12 cellular contexts compared by ENCODE assay signal in the genomic region with DNA sequence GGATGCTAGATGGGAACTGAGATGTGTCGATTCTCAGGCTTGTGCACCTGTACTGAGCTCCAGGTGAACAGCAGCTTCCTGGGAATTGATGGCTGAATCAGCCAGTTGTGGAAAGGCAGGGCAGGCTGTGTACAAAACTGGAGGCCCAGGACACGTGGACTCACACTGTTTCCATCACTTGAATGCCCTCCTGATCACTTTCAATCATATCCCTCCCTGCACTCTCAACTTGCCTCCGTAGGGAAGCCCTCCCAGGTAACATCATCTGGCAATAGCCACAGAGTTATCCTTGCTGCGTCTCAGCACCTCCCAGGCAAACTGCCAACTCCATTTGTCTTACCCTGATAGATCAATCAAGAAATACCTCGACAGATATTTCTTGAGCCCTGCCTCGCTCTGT. TPM values are rescaled to one million over a fixed set of nuclear protein-coding genes. Genes with fewer than 3 reads are reported as not detected.
A peak's percentile ranks its signal among the peaks of the same experiment; 100 is the strongest.
DNase-seq lines count a peak whose midpoint lies in the region; ATAC-seq, FAIRE-seq and TF ChIP-seq lines count a peak whose summit lies in the region.
"Had no signal": no experiment of that assay in that cellular context is flagged by ENCODE, and none has a peak within 500 bp of the region (broad histone marks: within the 10 kb centered on the region; RNA-seq: fewer than 3 reads in every experiment).

No MANE protein-coding gene starts in this region.

- intact Hi-C loops in Right ventricle myocardium inferior (cut with DNase I) (loop anchor here (5.0 kb wide), 2 partner anchors 38 to 73 kb away; no protein-coding TSS in a partner anchor), right cardiac atrium (cut with DNase I) (no loop called here), breast epithelium (cut with DNase I; ENCODE audit: low total_unique reads) (no loop called here), kidney (cut with DNase I) (no loop called here)

- TF ChIP-seq CTCF in breast epithelium (IDR thresholded peaks at IDR 0.05) (no peak), kidney (IDR thresholded peaks at IDR 0.05; ENCODE audit: borderline replicate concordance, extremely low read depth, insufficient read depth) (no peak)

- H3K27ac ChIP-seq in right cardiac atrium (ENCODE audit: low read length) (no peak overlapping the region), breast epithelium (peak overlapping the region; percentile 37 to 59), kidney (ENCODE audit: low read depth in 2 of 2, low read length in 2 of 2) (no peak overlapping the region)

- no peak overlapping the region for H3K9ac ChIP-seq in kidney (ENCODE audit: low read length in 2 of 2)

- FAIRE-seq in kidney (lab: Jason Lieb, UNC), result no peak
- FAIRE-seq: H1, RCC 7860 had no signal

- H3K4me1 ChIP-seq in right cardiac atrium (ENCODE audit: control insufficient read depth, insufficient read depth, low read length) (peaks cover 1% of the 10 kb centered on the region), breast epithelium (peaks cover 0 to 12% of the 10 kb centered on the region in 2 donors), kidney (ENCODE audit: control insufficient read depth in 1 of 2, insufficient read depth in 1 of 2, low read depth in 1 of 2, low read length in 2 of 2) (peaks cover 2 to 18% of the 10 kb centered on the region in 2 donors)

- WGBS in right cardiac atrium, result 74% methylated on average over 6 of the region's 6 CpGs

- H3K36me3 ChIP-seq in breast epithelium (no peaks in the 10 kb centered on the region), kidney (ENCODE audit: control insufficient read depth in 1 of 2, insufficient read depth in 2 of 2, low read length in 2 of 2) (no peaks in the 10 kb centered on the region)

- ATAC-seq in Right ventricle myocardium inferior (no peak), right cardiac atrium (no peak)

- no peak overlapping the region for H3K4me3 ChIP-seq in right cardiac atrium (ENCODE audit: low read length)
- H3K4me3 ChIP-seq in breast epithelium, result no peak overlapping the region
- H3K4me3 ChIP-seq in kidney (ENCODE audit: low read length in 2 of 2), result no peak overlapping the region

- TF ChIP-seq POLR2A in breast epithelium (IDR thresholded peaks at IDR 0.05), result no peak

- no peaks in the 10 kb centered on the region for H3K9me3 ChIP-seq in right cardiac atrium (ENCODE audit: control insufficient read depth, low read length)
- no peaks in the 10 kb centered on the region for H3K9me3 ChIP-seq in breast epithelium
- no peaks in the 10 kb centered on the region for H3K9me3 ChIP-seq in kidney (ENCODE audit: control insufficient read depth in 1 of 2, low read length in 2 of 2)

- DNase-seq in Right ventricle myocardium inferior (ENCODE audit: missing footprints) (peak; percentile 18), right cardiac atrium (no peak), breast epithelium (ENCODE audit: low spot score in 2 of 2) (no peak), kidney (peak; percentile 10), NCI-H226 (no peak), cerebellar nuclear complex (lab: John Stamatoyannopoulos, UW) (no peak)
- DNase-seq in effector CD8-positive, alpha-beta T cell (lab: John Stamatoyannopoulos, UW), result no peak
- DNase-seq: ACHN, NCI-H146, NCI-H748 treated with DMSO at 0.1 percent for 48 hours had no signal

- H3K27me3 ChIP-seq in right cardiac atrium (ENCODE audit: control insufficient read depth, insufficient read depth) (no peaks in the 10 kb centered on the region), breast epithelium (no peaks in the 10 kb centered on the region)

RNA-seq across cellular contexts. Expression of a gene that starts 10.1 kb away (rescaled TPM):
- total RNA-seq in Right ventricle myocardium inferior (6.1 TPM), right cardiac atrium (1 to 10 TPM; 4.3 to 8.5 (median 6.4) TPM), breast epithelium (10 to 100 TPM in 1 of 3 donors, 1 to 10 TPM in 2; 4.5 to 15.5 (median 7.5) TPM), kidney (13.1 TPM)
- polyA plus RNA-seq in right cardiac atrium (3.6 TPM), kidney (ENCODE audit: insufficient read depth, low read depth, low replicate concordance) (6.8 TPM)

RNA-seq across cellular contexts. Expression of a gene that starts 44.6 kb away (rescaled TPM):
- not detected for total RNA-seq in Right ventricle myocardium inferior
- under 1 TPM in 1 of 4 donors, not detected in 3; 0.31 TPM for total RNA-seq in right cardiac atrium
- polyA plus RNA-seq in right cardiac atrium, result 0.09 TPM
- total RNA-seq in breast epithelium, result under 1 TPM in 1 of 3 donors, not detected in 2; 0.16 TPM
- total RNA-seq in kidney, result 0.63 TPM
- polyA plus RNA-seq in kidney (ENCODE audit: insufficient read depth, low read depth, low replicate concordance), result not detected
- total RNA-seq: H1 had no signal
- polyA plus RNA-seq: H1 had no signal

Comparison
In these comparisons a context has a peak if more than half of its experiments do, and no peak if none do; other contexts are left out.
1. DNase-seq: peak in Right ventricle myocardium inferior (single experiment) and kidney (single experiment); none in right cardiac atrium (0 of 3), breast epithelium (0 of 2), NCI-H226 (single experiment), effector CD8-positive, alpha-beta T cell (single experiment) and cerebellar nuclear complex (0 of 2).
2. H3K27ac ChIP-seq: peak in breast epithelium (2 of 2); none in right cardiac atrium (single experiment) and kidney (0 of 2).